ENCODE assay signal across 9 cellular contexts in genomic region chr9:137253717-137254623, GRCh38. TPM values are rescaled to one million over a fixed set of nuclear protein-coding genes. Genes with fewer than 3 reads are reported as not detected.
DNase-seq lines count a peak whose midpoint lies in the region; ATAC-seq and TF ChIP-seq lines count a peak whose summit lies in the region.
"Had no signal": no experiment of that assay in that cellular context is flagged by ENCODE, and none has a peak within 500 bp of the region (broad histone marks: within the 10 kb centered on the region; RNA-seq: fewer than 3 reads in every experiment).

No MANE protein-coding gene starts in this region.

- H3K27ac Mint-ChIP-seq in T-helper 2 cell treated with Interferon-gamma antibody and Interleukin-4, amounts not matched to agents 5 μg/mL and 100 μg/mL, for 36 hours, result peak overlapping the region; percentile 56
- peak overlapping the region; percentile 64 for H3K27ac Mint-ChIP-seq in activated naive CD8-positive, alpha-beta T cell treated with anti-CD3 and anti-CD28 coated beads, Interleukin-2, amount 10 ng/mL, durations not matched to agents 7 days and 5 days

- peaks cover 4% of the 10 kb centered on the region for H3K4me1 Mint-ChIP-seq in T-helper 2 cell treated with Interferon-gamma antibody and Interleukin-4, amounts not matched to agents 5 μg/mL and 100 μg/mL, for 36 hours (ENCODE audit: low read depth)
- H3K4me1 Mint-ChIP-seq in activated naive CD8-positive, alpha-beta T cell treated with anti-CD3 and anti-CD28 coated beads, Interleukin-2, amount 10 ng/mL, durations not matched to agents 7 days and 5 days, result peaks cover 5% of the 10 kb centered on the region

- H3K4me3 ChIP-seq in thoracic aorta, result peak overlapping the region; percentile 89

- POLR2A ChIA-PET in activated naive CD8-positive, alpha-beta T cell treated with anti-CD3 and anti-CD28 coated beads, Interleukin-2, amount 10 ng/mL, durations not matched to agents 7 days and 5 days (lab: Charles Lee), result interaction anchor here (0.5 to 7.2 kb wide), 10 partner anchors 11 to 169 kb away, joined by 3 to 171 read pairs (median 7); partner anchors contain the start of genes CYSRT1, EXD3, MAN1B1 and NOXA1

- no peaks in the 10 kb centered on the region for H3K27me3 ChIP-seq in thoracic aorta (replicated peaks; ENCODE audit: insufficient read depth)

- H3K36me3 ChIP-seq in thoracic aorta, result no peaks in the 10 kb centered on the region

- H3K9me3 Mint-ChIP-seq in T-helper 2 cell treated with Interferon-gamma antibody and Interleukin-4, amounts not matched to agents 5 μg/mL and 100 μg/mL, for 36 hours, result no peaks in the 10 kb centered on the region
- H3K9me3 Mint-ChIP-seq in activated naive CD8-positive, alpha-beta T cell treated with anti-CD3 and anti-CD28 coated beads, Interleukin-2, amount 10 ng/mL, durations not matched to agents 7 days and 5 days, result no peaks in the 10 kb centered on the region

- peaks cover 10% of the 10 kb centered on the region for H3K36me3 Mint-ChIP-seq in T-helper 2 cell treated with Interferon-gamma antibody and Interleukin-4, amounts not matched to agents 5 μg/mL and 100 μg/mL, for 36 hours (ENCODE audit: low read depth)
- no peaks in the 10 kb centered on the region for H3K36me3 Mint-ChIP-seq in activated naive CD8-positive, alpha-beta T cell treated with anti-CD3 and anti-CD28 coated beads, Interleukin-2, amount 10 ng/mL, durations not matched to agents 7 days and 5 days

- ATAC-seq in activated naive CD8-positive, alpha-beta T cell treated with anti-CD3 and anti-CD28 coated beads, Interleukin-2, amount 10 ng/mL, durations not matched to agents 7 days and 5 days (ENCODE audit: low read depth), result no peak
- ATAC-seq in thoracic aorta (ENCODE audit: insufficient number of reproducible peaks, low FRiP score, low read depth) (no peak), HG02678 (IDR thresholded peaks at IDR 0.05; ENCODE audit: unreplicated experiment) (no peak)

- TF ChIP-seq CTCF in thoracic aorta (IDR thresholded peaks at IDR 0.05), result no peak

- no peak for DNase-seq in T-helper 2 cell treated with Interferon-gamma antibody and Interleukin-4, amounts not matched to agents 5 μg/mL and 100 μg/mL, for 36 hours (ENCODE audit: low spot score)
- no peak for DNase-seq in T-helper 2 cell
- DNase-seq in activated naive CD8-positive, alpha-beta T cell treated with anti-CD3 and anti-CD28 coated beads, Interleukin-2, amount 10 ng/mL, durations not matched to agents 7 days and 5 days, result peak; percentile 38
- peak; percentile 72 for DNase-seq in left kidney (ENCODE audit: low read depth, low spot score)
- no peak for DNase-seq in thoracic aorta (ENCODE audit: low spot score)
- DNase-seq in UCSD-AML1 (lab: John Stamatoyannopoulos, UW; ENCODE audit: unreplicated experiment), result no peak
- no peak for DNase-seq in inferior parietal cortex (ENCODE audit: extremely low spot score)

- H3K9me3 ChIP-seq in thoracic aorta, result no peaks in the 10 kb centered on the region

- peak overlapping the region; percentile 55 to 58 for H3K27ac ChIP-seq in thoracic aorta

- H3K4me1 ChIP-seq in thoracic aorta (ENCODE audit: control insufficient read depth in 1 of 2, low read depth in 2 of 2), result peaks cover 14 to 26% of the 10 kb centered on the region in 2 donors

- H3K4me3 Mint-ChIP-seq in T-helper 2 cell treated with Interferon-gamma antibody and Interleukin-4, amounts not matched to agents 5 μg/mL and 100 μg/mL, for 36 hours, result peak overlapping the region; percentile 82
- peak overlapping the region; percentile 79 for H3K4me3 Mint-ChIP-seq in activated naive CD8-positive, alpha-beta T cell treated with anti-CD3 and anti-CD28 coated beads, Interleukin-2, amount 10 ng/mL, durations not matched to agents 7 days and 5 days

- no peaks in the 10 kb centered on the region for H3K27me3 Mint-ChIP-seq in T-helper 2 cell treated with Interferon-gamma antibody and Interleukin-4, amounts not matched to agents 5 μg/mL and 100 μg/mL, for 36 hours (ENCODE audit: low read depth)
- H3K27me3 Mint-ChIP-seq in activated naive CD8-positive, alpha-beta T cell treated with anti-CD3 and anti-CD28 coated beads, Interleukin-2, amount 10 ng/mL, durations not matched to agents 7 days and 5 days, result no peaks in the 10 kb centered on the region

RNA-seq across cellular contexts. Expression of gene NELFB, which starts 1.2 kb away (rescaled TPM):
- total RNA-seq in activated naive CD8-positive, alpha-beta T cell treated with anti-CD3 and anti-CD28 coated beads, Interleukin-2, amount 10 ng/mL, durations not matched to agents 7 days and 5 days, result 10 to 100 TPM; 58.7 to 63.1 TPM
- total RNA-seq in thoracic aorta, result 10 to 100 TPM; 37.2 to 40.6 TPM

RNA-seq across cellular contexts. Expression of gene STPG3, which starts 2.9 kb away (rescaled TPM):
- total RNA-seq in activated naive CD8-positive, alpha-beta T cell treated with anti-CD3 and anti-CD28 coated beads, Interleukin-2, amount 10 ng/mL, durations not matched to agents 7 days and 5 days, result not detected
- not detected for total RNA-seq in thoracic aorta
- total RNA-seq: Daoy had no signal

RNA-seq across cellular contexts. Expression of gene TUBB4B, which starts 12.9 kb away (rescaled TPM):
- total RNA-seq in activated naive CD8-positive, alpha-beta T cell treated with anti-CD3 and anti-CD28 coated beads, Interleukin-2, amount 10 ng/mL, durations not matched to agents 7 days and 5 days, result 100 to 1,000 TPM; 241 to 249 TPM
- total RNA-seq in thoracic aorta, result 100 to 1,000 TPM; 172 to 193 TPM

RNA-seq across cellular contexts. Expression of gene SLC34A3, which starts 23.3 kb away (rescaled TPM):
- total RNA-seq in activated naive CD8-positive, alpha-beta T cell treated with anti-CD3 and anti-CD28 coated beads, Interleukin-2, amount 10 ng/mL, durations not matched to agents 7 days and 5 days, result not detected
- under 1 TPM in 1 of 2 donors, not detected in 1; 0.54 TPM for total RNA-seq in thoracic aorta
- total RNA-seq: Daoy had no signal

RNA-seq across cellular contexts. Expression of gene TOR4A, which starts 23.6 kb away (rescaled TPM):
- total RNA-seq in activated naive CD8-positive, alpha-beta T cell treated with anti-CD3 and anti-CD28 coated beads, Interleukin-2, amount 10 ng/mL, durations not matched to agents 7 days and 5 days, result 1 to 10 TPM; 8.1 to 8.2 TPM
- total RNA-seq in thoracic aorta, result 10 to 100 TPM; 26.4 to 43.5 TPM

Comparison
In these comparisons a context has a peak if more than half of its experiments do, and no peak if none do; other contexts are left out.
1. DNase-seq: peak in activated naive CD8-positive, alpha-beta T cell treated with anti-CD3 and anti-CD28 coated beads, Interleukin-2, amount 10 ng/mL, durations not matched to agents 7 days and 5 days (single experiment) and left kidney (single experiment); none in T-helper 2 cell treated with Interferon-gamma antibody and Interleukin-4, amounts not matched to agents 5 μg/mL and 100 μg/mL, for 36 hours (single experiment), T-helper 2 cell (0 of 5), thoracic aorta (single experiment), UCSD-AML1 (single experiment) and inferior parietal cortex (single experiment).